In the genomic region with DNA sequence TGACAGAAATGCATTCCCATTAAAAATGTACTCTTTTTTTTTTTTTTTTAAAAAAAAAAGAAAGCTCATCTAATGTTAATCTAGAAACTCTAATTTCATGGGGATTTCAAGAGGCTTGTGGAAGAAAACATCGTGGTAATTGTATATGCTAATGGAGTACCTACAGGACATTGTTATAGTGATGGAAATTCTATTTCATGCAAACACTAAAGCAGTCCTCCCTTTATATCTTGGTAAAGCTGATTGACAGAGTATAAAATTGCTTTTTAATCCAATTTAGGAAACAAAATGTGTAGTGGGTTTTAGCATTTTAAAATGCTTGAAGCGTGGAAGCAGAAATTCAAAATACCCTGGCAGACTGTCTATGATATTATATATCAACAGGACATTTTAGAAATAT, we compare ENCODE assay signal across 33 cellular contexts.
"Had no signal": no experiment of that assay in that cellular context is flagged by ENCODE, and none has a peak within 500 bp of the region (broad histone marks: within the 10 kb centered on the region; RNA-seq: fewer than 3 reads in every experiment).

No MANE protein-coding gene starts in this region.

- ATAC-seq: activated CD4-positive, CD25-positive, alpha-beta regulatory T cell treated with anti-CD3 and anti-CD28 coated beads, Interleukin-2, amount 50 U/mL, for 24 hours; activated CD8-positive, alpha-beta T cell treated with anti-CD3 and anti-CD28 coated beads for 36 hours; activated T-cell treated with anti-CD3 and anti-CD28 coated beads, Interleukin-2, amount 50 U/mL, for 4 hours; activated T-helper 17 cell treated with anti-CD3 and anti-CD28 coated beads, Interleukin-2, amount 50 U/mL, for 72 hours; foreskin keratinocyte; gastrocnemius medialis; heart left ventricle; T-helper 17 cell had no signal

- H3K9me3 Mint-ChIP-seq: activated B cell treated with CpG ODN at 0.5 μM for 24 hours; activated CD8-positive, alpha-beta T cell treated with anti-CD3 and anti-CD28 coated beads for 36 hours; activated T-cell treated with anti-CD3 and anti-CD28 coated beads, Interleukin-2, amount 50 U/mL, for 4 hours; activated T-helper 17 cell treated with anti-CD3 and anti-CD28 coated beads, Interleukin-2, amount 50 U/mL, for 72 hours; endodermal cell; T-helper 2 cell treated with Interferon-gamma antibody and Interleukin-4, amounts not matched to agents 5 μg/mL and 100 μg/mL, for 36 hours had no signal

- DNase-seq: activated B cell treated with CpG ODN at 0.5 μM for 24 hours; activated CD4-positive, alpha-beta T cell treated with anti-CD3 and anti-CD28 coated beads for 48 hours; activated CD4-positive, alpha-beta T cell treated with anti-CD3 and anti-CD28 coated beads, Interleukin-2, amount 50 U/mL, for 1 hour; activated CD4-positive, alpha-beta T cell treated with anti-CD3 and anti-CD28 coated beads, Interleukin-2, amount 50 U/mL, for 48 hours; activated CD8-positive, alpha-beta memory T cell treated with anti-CD3 and anti-CD28 coated beads for 24 hours; activated CD8-positive, alpha-beta T cell treated with anti-CD3 and anti-CD28 coated beads for 36 hours; activated effector memory CD4-positive, alpha-beta T cell treated with Interleukin-2 at 50 U/mL for 16 hours; activated gamma-delta T cell treated with Interleukin-2 at 50 U/mL for 16 hours; activated naive CD4-positive, alpha-beta T cell treated with anti-CD3 and anti-CD28 coated beads, Interleukin-2, amount 50 U/mL, for 16 hours; activated naive CD4-positive, alpha-beta T cell treated with Interleukin-2 at 50 U/mL for 16 hours; activated T-cell treated with anti-CD3 and anti-CD28 coated beads, Interleukin-2, amount 50 U/mL, for 4 hours; amniotic stem cell; anterior cingulate cortex; central memory CD4-positive, alpha-beta T cell; cerebellar nuclear complex; dorsolateral prefrontal cortex; effector memory CD4-positive, alpha-beta T cell; endodermal cell; foreskin keratinocyte; gastrocnemius medialis; glutamatergic neuron; heart left ventricle; T-helper 1 cell; T-helper 17 cell; T1000; WERI-Rb-1 had no signal

- H3K4me1 ChIP-seq: esophagus muscularis mucosa, foreskin keratinocyte, gastrocnemius medialis had no signal

- H3K9me3 ChIP-seq: esophagus muscularis mucosa, gastrocnemius medialis, heart left ventricle had no signal

- H3K27me3 Mint-ChIP-seq: activated B cell treated with CpG ODN at 0.5 μM for 24 hours; activated CD8-positive, alpha-beta T cell treated with anti-CD3 and anti-CD28 coated beads for 36 hours; activated naive CD8-positive, alpha-beta T cell; activated T-helper 17 cell treated with anti-CD3 and anti-CD28 coated beads, Interleukin-2, amount 50 U/mL, for 72 hours; dendritic cell treated with granulocyte-macrophage colony-stimulating factor and Interleukin-4, amounts not matched to agents 40 ng/mL and 50 ng/mL, for 4 days; T-helper 17 cell had no signal

- H3K36me3 ChIP-seq: WERI-Rb-1 had no signal

- H3K27ac Mint-ChIP-seq: activated B cell treated with CpG ODN at 0.5 μM for 24 hours; activated CD8-positive, alpha-beta T cell treated with anti-CD3 and anti-CD28 coated beads for 36 hours; activated naive CD8-positive, alpha-beta T cell; activated T-helper 17 cell treated with anti-CD3 and anti-CD28 coated beads, Interleukin-2, amount 50 U/mL, for 72 hours; endodermal cell; T-helper 17 cell; T-helper 2 cell treated with Interferon-gamma antibody and Interleukin-4, amounts not matched to agents 5 μg/mL and 100 μg/mL, for 36 hours had no signal

- H3K27ac ChIP-seq: coronary artery, esophagus muscularis mucosa, foreskin keratinocyte, gastrocnemius medialis, heart left ventricle, WERI-Rb-1 had no signal

- H3K4me3 Mint-ChIP-seq: activated B cell treated with CpG ODN at 0.5 μM for 24 hours; activated CD8-positive, alpha-beta T cell treated with anti-CD3 and anti-CD28 coated beads for 36 hours; activated naive CD8-positive, alpha-beta T cell; activated T-cell treated with anti-CD3 and anti-CD28 coated beads, Interleukin-2, amount 50 U/mL, for 4 hours; activated T-helper 17 cell treated with anti-CD3 and anti-CD28 coated beads, Interleukin-2, amount 50 U/mL, for 72 hours; dendritic cell treated with granulocyte-macrophage colony-stimulating factor and Interleukin-4, amounts not matched to agents 40 ng/mL and 50 ng/mL, for 4 days; endodermal cell; T-helper 17 cell; T-helper 2 cell treated with Interferon-gamma antibody and Interleukin-4, amounts not matched to agents 5 μg/mL and 100 μg/mL, for 36 hours had no signal

- H3K27me3 ChIP-seq: dorsolateral prefrontal cortex, esophagus muscularis mucosa, foreskin keratinocyte, gastrocnemius medialis, heart left ventricle had no signal

- H3K4me3 ChIP-seq: coronary artery, dorsolateral prefrontal cortex, esophagus muscularis mucosa, gastrocnemius medialis, heart left ventricle had no signal

- H3K4me1 Mint-ChIP-seq: activated B cell treated with CpG ODN at 0.5 μM for 24 hours; activated T-helper 17 cell treated with anti-CD3 and anti-CD28 coated beads, Interleukin-2, amount 50 U/mL, for 72 hours; endodermal cell; T-helper 17 cell had no signal
